ENCODE assay signal across 8 cellular contexts in genomic region chr11:14249121-14249963, GRCh38.
DNase-seq lines count a peak whose midpoint lies in the region; ATAC-seq and TF ChIP-seq lines count a peak whose summit lies in the region.

No MANE protein-coding gene starts in this region.

- no peak overlapping the region for H3K4me3 ChIP-seq in SJCRH30
- no peak overlapping the region for H3K4me3 ChIP-seq in tibial artery

- H3K4me1 ChIP-seq in SJCRH30 (peaks cover 8% of the 10 kb centered on the region), foreskin keratinocyte (no peaks in the 10 kb centered on the region), tibial artery (no peaks in the 10 kb centered on the region)

- CTCF ChIA-PET in GM10248 (lab: Yijun Ruan, JAX), result interaction anchor here (0.6 to 5.1 kb wide), 17 partner anchors 9 to 479 kb away, joined by 3 to 71 read pairs (median 5); no protein-coding TSS in a partner anchor

- H3K27ac ChIP-seq in SJCRH30, result no peak overlapping the region
- H3K27ac ChIP-seq in foreskin keratinocyte, result no peak overlapping the region
- H3K27ac ChIP-seq in tibial artery, result no peak overlapping the region

- no peak overlapping the region for H3K4me3 Mint-ChIP-seq in osteocyte (ENCODE audit: unreplicated experiment)

- no peaks in the 10 kb centered on the region for H3K36me3 ChIP-seq in SJCRH30
- H3K36me3 ChIP-seq in tibial artery, result no peaks in the 10 kb centered on the region

- ATAC-seq in foreskin keratinocyte (peak; percentile 51), HG02588 (IDR thresholded peaks at IDR 0.05; ENCODE audit: unreplicated experiment) (no peak)

- DNase-seq in GM10248 (ENCODE audit: extremely low spot score) (peak; percentile 56), LHCN-M2 (ENCODE audit: low read depth) (peak; percentile 46), SJCRH30 (peak; percentile 51 to 84), foreskin keratinocyte (peak in 1 of 2 donors; percentile 26), osteocyte (ENCODE audit: extremely low spot score, unreplicated experiment) (no peak), tibial artery (peak in 1 of 2 donors; percentile 51)
- DNase-seq in activated effector memory CD4-positive, alpha-beta T cell treated with anti-CD3 and anti-CD28 coated beads, Interleukin-2, amount 50 U/mL, for 16 hours, result peak; percentile 88

- no peaks in the 10 kb centered on the region for H3K36me3 Mint-ChIP-seq in osteocyte (ENCODE audit: unreplicated experiment)

- TF ChIP-seq CTCF in GM10248 (IDR thresholded peaks at IDR 0.05; ENCODE audit: control extremely low read depth, extremely low read depth, low read depth, missing control alignments) (peak; percentile 88), foreskin keratinocyte (conservative IDR thresholded peaks at IDR 0.05) (peak; percentile 91), osteocyte (IDR thresholded peaks at IDR 0.05) (peak; percentile 89), tibial artery (IDR thresholded peaks at IDR 0.05) (peak; percentile 80 to 89)

- peaks cover 71% of the 10 kb centered on the region for H3K27me3 Mint-ChIP-seq in osteocyte (ENCODE audit: unreplicated experiment)

- no peak overlapping the region for H3K27ac Mint-ChIP-seq in osteocyte (ENCODE audit: unreplicated experiment)

- no peaks in the 10 kb centered on the region for H3K9me3 Mint-ChIP-seq in osteocyte (ENCODE audit: unreplicated experiment)

- no peaks in the 10 kb centered on the region for H3K4me1 Mint-ChIP-seq in osteocyte (ENCODE audit: unreplicated experiment)

- no peaks in the 10 kb centered on the region for H3K27me3 ChIP-seq in SJCRH30
- peaks cover 56% of the 10 kb centered on the region for H3K27me3 ChIP-seq in foreskin keratinocyte
- peaks cover 0 to 21% of the 10 kb centered on the region in 2 donors for H3K27me3 ChIP-seq in tibial artery

- POLR2A ChIA-PET in GM10248 (lab: Yijun Ruan, JAX), result no interaction called here

- intact Hi-C loops in tibial artery (cut with DNase I; ENCODE audit: low total_unique reads), result loop anchor here (2.0 kb wide), 1 partner anchor 295 kb away; no protein-coding TSS in a partner anchor

- no peaks in the 10 kb centered on the region for H3K9me3 ChIP-seq in SJCRH30 (replicated peaks)
- no peaks in the 10 kb centered on the region for H3K9me3 ChIP-seq in tibial artery
